8 cellular contexts compared by ENCODE assay signal in the genomic region with DNA sequence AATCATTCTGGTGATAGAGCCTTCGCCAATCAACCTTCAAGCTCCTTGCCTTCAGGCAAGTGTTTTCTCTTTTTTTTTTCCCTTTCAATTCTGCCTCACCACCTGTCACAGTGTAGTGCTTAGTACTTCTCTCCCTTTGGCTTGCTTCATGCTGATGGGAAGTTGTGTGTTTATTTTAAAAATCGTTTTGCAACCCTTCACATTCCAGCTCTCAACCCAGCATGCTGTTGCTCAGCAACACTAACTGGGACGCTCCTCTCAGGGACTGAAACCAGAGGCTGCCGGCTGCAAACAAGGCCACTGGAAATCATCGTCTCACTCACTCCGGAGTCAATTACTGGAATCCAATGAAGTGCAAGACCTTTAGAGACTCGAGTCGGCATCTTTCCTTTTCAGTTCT.
DNase-seq lines count a peak whose midpoint lies in the region; ATAC-seq, FAIRE-seq and TF ChIP-seq lines count a peak whose summit lies in the region.

No MANE protein-coding gene starts in this region.

- H3F3A ChIP-seq in PC-3 (ENCODE audit: low read length, unreplicated experiment) = no peaks in the 10 kb centered on the region

- H3K27ac ChIP-seq in PC-3 (ENCODE audit: low read length) (no peak overlapping the region), left ventricle myocardium inferior (replicated peaks) (no peak overlapping the region)

- FAIRE-seq in urothelium cell line (lab: Jason Lieb, UNC) = no peak

- no peaks in the 10 kb centered on the region for H3K4me1 Mint-ChIP-seq in activated T-cell treated with anti-CD3 and anti-CD28 coated beads, Interleukin-2, amount 50 U/mL, for 24 hours (ENCODE audit: low read depth)

- no peaks in the 10 kb centered on the region for H3K9me2 ChIP-seq in PC-3 (replicated peaks; ENCODE audit: low read length)

- peaks cover 8% of the 10 kb centered on the region for H3K9me3 Mint-ChIP-seq in activated T-cell treated with anti-CD3 and anti-CD28 coated beads, Interleukin-2, amount 50 U/mL, for 24 hours

- no peaks in the 10 kb centered on the region for H3K36me3 Mint-ChIP-seq in activated T-cell treated with anti-CD3 and anti-CD28 coated beads, Interleukin-2, amount 50 U/mL, for 24 hours (ENCODE audit: low read depth)

- H3K4me1 ChIP-seq in PC-3 (ENCODE audit: insufficient read depth, low read length) (no peaks in the 10 kb centered on the region), left ventricle myocardium inferior (peaks cover 13% of the 10 kb centered on the region)

- no peak overlapping the region for H2AFZ ChIP-seq in PC-3 (ENCODE audit: low read length)

- no peaks in the 10 kb centered on the region for H3K27me3 Mint-ChIP-seq in activated T-cell treated with anti-CD3 and anti-CD28 coated beads, Interleukin-2, amount 50 U/mL, for 24 hours

- H3K27ac Mint-ChIP-seq in activated T-cell treated with anti-CD3 and anti-CD28 coated beads, Interleukin-2, amount 50 U/mL, for 24 hours = no peak overlapping the region

- intact Hi-C loops in PC-3 (cut with micrococcal nuclease) = no loop called here
- intact Hi-C loops in left ventricle myocardium inferior (cut with micrococcal nuclease) = no loop called here

- no peak overlapping the region for H3K4me3 Mint-ChIP-seq in activated T-cell treated with anti-CD3 and anti-CD28 coated beads, Interleukin-2, amount 50 U/mL, for 24 hours

- no peak overlapping the region for H3K4me2 ChIP-seq in PC-3 (ENCODE audit: low read length)

- POLR2A ChIA-PET in PC-3 (lab: Charles Lee; ENCODE audit: unreplicated experiment) = no interaction called here

- H3K9ac ChIP-seq in PC-3 (ENCODE audit: low read length) = no peak overlapping the region

- H3K27me3 ChIP-seq in H7 (ENCODE audit: control insufficient read depth, insufficient read depth, low read length) (no peaks in the 10 kb centered on the region), PC-3 (ENCODE audit: low read length) (peaks cover 32% of the 10 kb centered on the region), left ventricle myocardium inferior (ENCODE audit: low read depth) (no peaks in the 10 kb centered on the region)

- no TSS peak for BruUV-seq in PC-3 (replicated peaks; lab: Mats Ljungman, UMichigan)

- no peak for ATAC-seq in PC-3
- no peak for ATAC-seq in HG02763 (IDR thresholded peaks at IDR 0.05; ENCODE audit: unreplicated experiment)

- DNase-seq in H7 (peak; percentile 1), PC-3 (peak; percentile 2), left ventricle myocardium inferior (peak; percentile 29), retina (peak; percentile 71), urothelium cell line (ENCODE audit: low spot score) (no peak)
- no peak for DNase-seq in effector CD4-positive, alpha-beta T cell
- DNase-seq in activated T-cell treated with anti-CD3 and anti-CD28 coated beads, Interleukin-2, amount 50 U/mL, for 24 hours = no peak

- H3K4me3 ChIP-seq in H7 (ENCODE audit: insufficient read depth, low read depth, low read length) (no peak overlapping the region), PC-3 (ENCODE audit: low read length) (no peak overlapping the region), left ventricle myocardium inferior (no peak overlapping the region)

- no peaks in the 10 kb centered on the region for H4K20me1 ChIP-seq in PC-3 (ENCODE audit: low read length)

- no peaks in the 10 kb centered on the region for H3K36me3 ChIP-seq in H7 (replicated peaks; ENCODE audit: control insufficient read depth, insufficient read depth, low read length)
- H3K36me3 ChIP-seq in PC-3 (ENCODE audit: low read depth, low read length) = no peaks in the 10 kb centered on the region
- no peaks in the 10 kb centered on the region for H3K36me3 ChIP-seq in left ventricle myocardium inferior

- H3K79me2 ChIP-seq in PC-3 (ENCODE audit: low read length) = no peaks in the 10 kb centered on the region

- CTCF ChIA-PET in PC-3 (lab: Charles Lee) = no interaction called here

- TF ChIP-seq CTCF in PC-3 (conservative IDR thresholded peaks at IDR 0.05; ENCODE audit: low read depth, low read length) (no peak), left ventricle myocardium inferior (IDR thresholded peaks at IDR 0.05; ENCODE audit: borderline replicate concordance) (no peak)

- H3K9me3 ChIP-seq in PC-3 (ENCODE audit: low read length) (no peaks in the 10 kb centered on the region; the same call in 1 of the 2 replicates), left ventricle myocardium inferior (replicated peaks) (no peaks in the 10 kb centered on the region)

Comparison
In these comparisons a context has a peak if more than half of its experiments do, and no peak if none do; other contexts are left out.
1. DNase-seq: peak in H7 (single experiment), PC-3 (single experiment), left ventricle myocardium inferior (single experiment) and retina (single experiment); none in urothelium cell line (single experiment), effector CD4-positive, alpha-beta T cell (single experiment) and activated T-cell treated with anti-CD3 and anti-CD28 coated beads, Interleukin-2, amount 50 U/mL, for 24 hours (single experiment).